19 cellular contexts compared by ENCODE assay signal in genomic region chr7:127091620-127092019, GRCh38.
"Had no signal": no experiment of that assay in that cellular context is flagged by ENCODE, and none has a peak within 500 bp of the region (broad histone marks: within the 10 kb centered on the region; RNA-seq: fewer than 3 reads in every experiment).

No MANE protein-coding gene starts in this region.

- H3K4me1 ChIP-seq: esophagus muscularis mucosa, foreskin keratinocyte, heart right ventricle, left lung, lower lobe of right lung had no signal

- H3K27me3 ChIP-seq: dorsolateral prefrontal cortex, esophagus muscularis mucosa, foreskin keratinocyte, heart right ventricle, left lung had no signal

- H3K9me3 ChIP-seq: esophagus muscularis mucosa, heart right ventricle, left lung, lower lobe of right lung, mucosa of descending colon had no signal

- H3K36me3 ChIP-seq: esophagus muscularis mucosa, heart right ventricle, left lung, lower lobe of right lung had no signal

- H3K4me3 ChIP-seq: coronary artery, dorsolateral prefrontal cortex, esophagus muscularis mucosa, heart right ventricle, left lung, lower lobe of right lung, mucosa of descending colon had no signal

- ATAC-seq: foreskin keratinocyte, heart right ventricle, left cardiac atrium, left lung, left ventricle myocardium superior, lower lobe of right lung, mucosa of descending colon had no signal

- DNase-seq: dermis blood vessel endothelial cell; dorsolateral prefrontal cortex; effector CD4-positive, alpha-beta T cell; effector memory CD4-positive, alpha-beta T cell; foreskin keratinocyte; glutamatergic neuron; head of caudate nucleus; heart right ventricle; hippocampal formation; left cardiac atrium; left ventricle myocardium superior; lower lobe of right lung; mesenchymal stem cell; mucosa of descending colon; naive B cell had no signal

- H3K4me1 Mint-ChIP-seq: mesothelial cell of epicardium, naive B cell had no signal

- H3K27ac Mint-ChIP-seq: mesothelial cell of epicardium, naive B cell had no signal

- H3K27me3 Mint-ChIP-seq: naive B cell had no signal

- H3K27ac ChIP-seq: coronary artery, esophagus muscularis mucosa, foreskin keratinocyte, heart right ventricle, left lung, lower lobe of right lung had no signal

- H3K36me3 Mint-ChIP-seq: mesothelial cell of epicardium, naive B cell had no signal

- H3K9me3 Mint-ChIP-seq: mesothelial cell of epicardium had no signal

- H3K4me3 Mint-ChIP-seq: mesothelial cell of epicardium, naive B cell had no signal
